In the genomic region with DNA sequence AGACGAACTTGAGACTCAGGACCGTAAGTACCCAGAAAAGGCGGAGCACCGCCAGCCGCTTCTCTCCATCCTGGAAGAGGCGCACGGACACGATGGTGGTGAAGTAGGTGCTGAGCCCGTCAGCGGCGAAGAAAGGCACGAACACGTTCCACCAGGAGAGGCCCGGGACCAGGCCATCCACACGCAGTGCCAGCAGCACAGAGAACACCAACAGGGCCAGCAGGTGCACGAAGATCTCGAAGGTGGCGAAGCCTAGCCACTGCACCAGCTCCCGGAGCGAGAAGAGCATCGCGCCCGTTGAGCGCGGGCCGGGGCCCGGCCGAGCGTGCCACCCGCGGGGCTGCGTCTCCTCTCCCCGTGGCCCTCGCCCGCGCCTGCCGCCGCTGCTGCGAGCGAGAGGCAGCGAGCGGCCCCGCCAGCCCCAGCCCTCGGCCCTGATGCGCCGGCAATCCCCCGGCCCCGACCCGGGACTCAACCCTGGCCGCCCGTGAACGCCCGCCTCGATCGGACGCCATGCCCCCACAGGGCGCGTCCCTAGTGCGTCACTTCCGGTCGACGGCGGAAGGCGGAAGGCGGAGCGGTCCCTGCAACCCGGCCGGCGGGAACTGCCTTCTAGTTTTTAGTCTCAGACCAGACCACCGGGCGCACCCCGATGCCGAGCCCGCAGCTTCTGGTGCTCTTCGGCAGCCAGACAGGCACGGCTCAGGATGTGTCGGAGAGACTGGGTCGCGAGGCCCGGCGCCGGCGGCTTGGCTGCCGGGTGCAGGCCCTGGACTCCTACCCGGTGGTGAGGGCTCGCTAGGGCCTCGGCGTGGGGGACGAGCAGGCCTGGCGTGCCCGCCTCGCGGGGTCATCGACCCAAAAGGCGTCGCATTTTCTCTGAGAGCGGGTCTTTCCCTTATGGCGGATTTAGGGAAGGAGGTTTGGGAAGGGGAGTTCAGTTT, we compare ENCODE assay signal across 8 cellular contexts. TPM values are rescaled to one million over a fixed set of nuclear protein-coding genes. Genes with fewer than 3 reads are reported as not detected.
DNase-seq lines count a peak whose midpoint lies in the region; ATAC-seq, FAIRE-seq and TF ChIP-seq lines count a peak whose summit lies in the region.

A gene (plus strand): TSS at position 575 of the 944 bp plus-strand sequence. CDS start 78 bp downstream, at position 653.
A gene with protein sequence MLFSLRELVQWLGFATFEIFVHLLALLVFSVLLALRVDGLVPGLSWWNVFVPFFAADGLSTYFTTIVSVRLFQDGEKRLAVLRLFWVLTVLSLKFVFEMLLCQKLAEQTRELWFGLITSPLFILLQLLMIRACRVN (minus strand): TSS at position 523 of the 944 bp plus-strand sequence. CDS start 234 bp downstream, at position 289.

- H3K9me3 ChIP-seq in Panc1 (ENCODE audit: control insufficient read depth, insufficient read depth, low read depth, low read length) (no peaks in the 10 kb centered on the region), mononuclear cell (ENCODE audit: low read depth, low read length) (no peaks in the 10 kb centered on the region)

- H3K27me3 ChIP-seq in Panc1 (ENCODE audit: control insufficient read depth, insufficient read depth, low read length) = no peaks in the 10 kb centered on the region
- H3K27me3 ChIP-seq in mononuclear cell (ENCODE audit: insufficient read depth, low read length) = no peaks in the 10 kb centered on the region

- H3K4me3 ChIP-seq in Panc1 (ENCODE audit: low read depth in 2 of 2, low read length in 2 of 2) (peak within 1 kb of the TSS; percentile 84 to 90), mononuclear cell (ENCODE audit: low read length) (peak within 1 kb of the TSS; percentile 94)

- in situ Hi-C loops in Panc1 (cut with HindIII; ENCODE audit: low pct_unique_long_range_greater_than_20kb, low sequenced_read_pairs) = no loop called here

- H3K27ac ChIP-seq in Panc1 (ENCODE audit: low read length) (peak within 1 kb of the TSS; percentile 87), epithelial cell of prostate (peak within 1 kb of the TSS; percentile 57)

- peak; percentile 89 for FAIRE-seq in GM19239 (lab: Jason Lieb, UNC)

- ATAC-seq in Panc1 = peak; percentile 78

- DNase-seq in AG20443 (ENCODE audit: low spot score) (peak; percentile 96), GM19239 (ENCODE audit: insufficient read length, low spot score) (peak; percentile 98), HuH-7.5 (ENCODE audit: low spot score) (peak; percentile 96), Panc1 (ENCODE audit: low read depth, low spot score) (no peak), activated T-cell treated with anti-CD3 and anti-CD28 coated beads for 48 hours (ENCODE audit: low read depth) (peak; percentile 93), epithelial cell of prostate (ENCODE audit: low read depth, low spot score) (peak; percentile 36)
- DNase-seq in stimulated activated CD8-positive, alpha-beta memory T cell treated with anti-CD3 and anti-CD28 coated beads, Interleukin-15, amount 100 ng/mL, for 48 hours (ENCODE audit: low read depth in 2 of 2) = peak; percentile 88 to 93

- H3K4me1 ChIP-seq in Panc1 (ENCODE audit: control insufficient read depth, insufficient read depth, low read length) = peaks cover 22% of the 10 kb centered on the region
- H3K4me1 ChIP-seq in mononuclear cell (ENCODE audit: insufficient read depth, low read length) = peaks cover 44% of the 10 kb centered on the region

- peaks cover 2% of the 10 kb centered on the region; the same call in 1 of the 2 replicates for H3K36me3 ChIP-seq in Panc1 (ENCODE audit: control insufficient read depth, insufficient read depth, low read length)

- no peak for TF ChIP-seq CTCF in Panc1 (IDR thresholded peaks at IDR 0.05)

- POLR2A ChIA-PET in Panc1 (lab: Charles Lee) = interaction anchor here (0.6 kb wide), 1 partner anchor 15 kb away, joined by 3 read pairs; no protein-coding TSS in a partner anchor

- CTCF ChIA-PET in Panc1 (lab: Charles Lee) = no interaction called here

- no TSS peak for BruUV-seq in Panc1 (replicated peaks; lab: Mats Ljungman, UMichigan)

- intact Hi-C loops in Panc1 (cut with micrococcal nuclease; ENCODE audit: unreplicated experiment) = no loop called here

RNA-seq across cellular contexts. Expression of the first gene that starts in this region (rescaled TPM):
- total RNA-seq in Panc1 (2021; ENCODE audit: unreplicated experiment) = 15.6 TPM
- polyA plus RNA-seq in Panc1 (2012; ENCODE audit: insufficient read length) = 13.7 TPM
- 9.2 TPM for total RNA-seq in mononuclear cell

RNA-seq across cellular contexts. Expression of the second gene that starts in this region (rescaled TPM):
- total RNA-seq in Panc1 (2021; ENCODE audit: unreplicated experiment) (25.4 TPM), mononuclear cell (21.1 TPM)
- 24.8 TPM for polyA plus RNA-seq in Panc1 (2012; ENCODE audit: insufficient read length)
